In genomic region chr5:107149243-107149642, GRCh38 we compare ENCODE assay signal across 13 cellular contexts.
DNase-seq lines count a peak whose midpoint lies in the region; ATAC-seq and TF ChIP-seq lines count a peak whose summit lies in the region.
"Had no signal": no experiment of that assay in that cellular context is flagged by ENCODE, and none has a peak within 500 bp of the region (broad histone marks: within the 10 kb centered on the region; RNA-seq: fewer than 3 reads in every experiment).

No MANE protein-coding gene starts in this region.

- H3K9me3 ChIP-seq in suprapubic skin = no peaks in the 10 kb centered on the region

- peaks cover 5% of the 10 kb centered on the region for H3K27me3 Mint-ChIP-seq in activated T-helper 2 cell treated with anti-CD3 and anti-CD28 coated beads, Interferon-gamma antibody, Interleukin-2, Interleukin-4, amounts not matched to agents 10 μg/mL and 5 μg/mL and 100 μg/mL, durations not matched to agents 14 hours and 24 hours and 36 hours (ENCODE audit: low read depth)
- H3K27me3 Mint-ChIP-seq: memory B cell had no signal

- H3K4me3 ChIP-seq in GM12865 (ENCODE audit: low read depth, low read length) (no peak overlapping the region), suprapubic skin (no peak overlapping the region)

- no peak overlapping the region for H3K27ac ChIP-seq in suprapubic skin
- H3K27ac ChIP-seq: parathyroid adenoma had no signal

- TF ChIP-seq CTCF in GM12865 (IDR thresholded peaks at IDR 0.05; ENCODE audit: insufficient read depth, low read depth, low read length, missing control alignments) (no peak), suprapubic skin (IDR thresholded peaks at IDR 0.05) (no peak)

- no peaks in the 10 kb centered on the region for H3K4me1 ChIP-seq in suprapubic skin
- H3K4me1 ChIP-seq: parathyroid adenoma had no signal

- peak; percentile 98 for ATAC-seq in GM19395 (IDR thresholded peaks at IDR 0.05; ENCODE audit: unreplicated experiment)
- ATAC-seq in HG02763 (IDR thresholded peaks at IDR 0.05; ENCODE audit: unreplicated experiment) = peak; percentile 83
- peak; percentile 95 for ATAC-seq in HG03442 (IDR thresholded peaks at IDR 0.05; ENCODE audit: unreplicated experiment)
- no peak for ATAC-seq in Right ventricle myocardium superior (ENCODE audit: poor library complexity)

- H3K36me3 ChIP-seq in suprapubic skin = no peaks in the 10 kb centered on the region

- intact Hi-C loops in Right ventricle myocardium superior (cut with DNase I) = no loop called here
- intact Hi-C loops in activated T-helper 2 cell treated with anti-CD3 and anti-CD28 coated beads, Interferon-gamma antibody, Interleukin-2, Interleukin-4, amounts not matched to agents 10 μg/mL and 5 μg/mL and 100 μg/mL, durations not matched to agents 14 hours and 24 hours and 36 hours (cut with micrococcal nuclease) = loop anchor here (5.0 kb wide), 1 partner anchor 138 kb away; no protein-coding TSS in a partner anchor

- DNase-seq in GM12865 (ENCODE audit: low read depth) = peak; percentile 58
- DNase-seq in glomerular visceral epithelial cell (ENCODE audit: extremely low spot score) = no peak
- DNase-seq in Right ventricle myocardium superior = no peak
- DNase-seq in activated T-helper 2 cell treated with anti-CD3 and anti-CD28 coated beads, Interferon-gamma antibody, Interleukin-2, Interleukin-4, amounts not matched to agents 10 μg/mL and 5 μg/mL and 100 μg/mL, durations not matched to agents 14 hours and 24 hours and 36 hours (ENCODE audit: low spot score) = no peak
- DNase-seq in suprapubic skin (ENCODE audit: low spot score in 2 of 2) = no peak
- DNase-seq: DMS79, NCI-H510A treated with DMSO at 0.1 percent for 48 hours, SHP77 treated with DMSO at 0.1 percent for 48 hours had no signal

- H3K4me1 Mint-ChIP-seq in activated T-helper 2 cell treated with anti-CD3 and anti-CD28 coated beads, Interferon-gamma antibody, Interleukin-2, Interleukin-4, amounts not matched to agents 10 μg/mL and 5 μg/mL and 100 μg/mL, durations not matched to agents 14 hours and 24 hours and 36 hours (ENCODE audit: low read depth) = peaks cover 4% of the 10 kb centered on the region
- H3K4me1 Mint-ChIP-seq: memory B cell had no signal

- 50% methylated on average over 2 of the region's 2 CpGs for whole genome bisulfite sequencing in suprapubic skin

- H3K9me3 Mint-ChIP-seq in activated T-helper 2 cell treated with anti-CD3 and anti-CD28 coated beads, Interferon-gamma antibody, Interleukin-2, Interleukin-4, amounts not matched to agents 10 μg/mL and 5 μg/mL and 100 μg/mL, durations not matched to agents 14 hours and 24 hours and 36 hours = no peaks in the 10 kb centered on the region

- H3K27ac Mint-ChIP-seq in activated T-helper 2 cell treated with anti-CD3 and anti-CD28 coated beads, Interferon-gamma antibody, Interleukin-2, Interleukin-4, amounts not matched to agents 10 μg/mL and 5 μg/mL and 100 μg/mL, durations not matched to agents 14 hours and 24 hours and 36 hours = no peak overlapping the region
- H3K27ac Mint-ChIP-seq: memory B cell had no signal

- no peaks in the 10 kb centered on the region for H3K36me3 Mint-ChIP-seq in activated T-helper 2 cell treated with anti-CD3 and anti-CD28 coated beads, Interferon-gamma antibody, Interleukin-2, Interleukin-4, amounts not matched to agents 10 μg/mL and 5 μg/mL and 100 μg/mL, durations not matched to agents 14 hours and 24 hours and 36 hours (ENCODE audit: low read depth)
- H3K36me3 Mint-ChIP-seq: memory B cell had no signal

- no peak overlapping the region for H3K4me3 Mint-ChIP-seq in activated T-helper 2 cell treated with anti-CD3 and anti-CD28 coated beads, Interferon-gamma antibody, Interleukin-2, Interleukin-4, amounts not matched to agents 10 μg/mL and 5 μg/mL and 100 μg/mL, durations not matched to agents 14 hours and 24 hours and 36 hours (ENCODE audit: low read depth)
- H3K4me3 Mint-ChIP-seq: memory B cell had no signal

- no peak for TF ChIP-seq POLR2A in suprapubic skin (IDR thresholded peaks at IDR 0.05)

- no peaks in the 10 kb centered on the region for H3K27me3 ChIP-seq in suprapubic skin

- TF ChIP-seq EP300 in suprapubic skin (IDR thresholded peaks at IDR 0.05) = no peak
